In genomic region chr3:111882799-111883198, GRCh38 we compare ENCODE assay signal across 13 cellular contexts. TPM values are rescaled to one million over a fixed set of nuclear protein-coding genes. Genes with fewer than 3 reads are reported as not detected.
DNase-seq lines count a peak whose midpoint lies in the region; ATAC-seq lines count a peak whose summit lies in the region.
"Had no signal": no experiment of that assay in that cellular context is flagged by ENCODE, and none has a peak within 500 bp of the region (broad histone marks: within the 10 kb centered on the region; RNA-seq: fewer than 3 reads in every experiment).

No MANE protein-coding gene starts in this region.

- H3K4me1 ChIP-seq in SJCRH30: no peaks in the 10 kb centered on the region

- ATAC-seq in stimulated activated naive CD8-positive, alpha-beta T cell treated with anti-CD3 and anti-CD28 coated beads, Interleukin-15, amount 100 ng/mL, for 72 hours: peak; percentile 77
- no peak for ATAC-seq in stimulated activated naive CD8-positive, alpha-beta T cell treated with anti-CD3 and anti-CD28 coated beads, Interleukin-15, Interleukin-2, amounts not matched to agents 100 U/mL and 50 U/mL, for 24 hours
- ATAC-seq in HG02642 (IDR thresholded peaks at IDR 0.05; ENCODE audit: poor library complexity, unreplicated experiment) (peak; percentile 67), HG03469 (IDR thresholded peaks at IDR 0.05; ENCODE audit: unreplicated experiment) (peak; percentile 97)
- ATAC-seq: activated CD4-positive, alpha-beta T cell treated with anti-CD3 and anti-CD28 coated beads for 36 hours had no signal

- H3K36me3 ChIP-seq in SJCRH30: peaks cover 61% of the 10 kb centered on the region

- no peaks in the 10 kb centered on the region for H3K4me1 Mint-ChIP-seq in stimulated activated naive CD8-positive, alpha-beta T cell treated with anti-CD3 and anti-CD28 coated beads, Interleukin-15, amount 100 ng/mL, for 72 hours
- H3K4me1 Mint-ChIP-seq: activated CD4-positive, alpha-beta T cell treated with anti-CD3 and anti-CD28 coated beads for 36 hours had no signal

- H3K4me3 ChIP-seq in SJCRH30: no peak overlapping the region

- no peak overlapping the region for H3K27ac ChIP-seq in SJCRH30

- no peaks in the 10 kb centered on the region for H3K27me3 Mint-ChIP-seq in stimulated activated naive CD8-positive, alpha-beta T cell treated with anti-CD3 and anti-CD28 coated beads, Interleukin-15, amount 100 ng/mL, for 72 hours
- H3K27me3 Mint-ChIP-seq: activated CD4-positive, alpha-beta T cell treated with anti-CD3 and anti-CD28 coated beads for 36 hours had no signal

- no peak for DNase-seq in stimulated activated naive CD8-positive, alpha-beta T cell treated with anti-CD3 and anti-CD28 coated beads, Interleukin-15, amount 100 ng/mL, for 72 hours
- no peak for DNase-seq in stimulated activated naive CD8-positive, alpha-beta T cell treated with anti-CD3 and anti-CD28 coated beads, Interleukin-15, Interleukin-2, amounts not matched to agents 100 U/mL and 50 U/mL, for 24 hours
- DNase-seq in SJCRH30: no peak
- no peak for DNase-seq in NCI-H2029 treated with DMSO at 0.1 percent for 48 hours (lab: John Stamatoyannopoulos, UW)
- DNase-seq in SKM-1 treated with dmso at 0.1 percent for 144 hours (lab: John Stamatoyannopoulos, UW; ENCODE audit: unreplicated experiment): no peak
- DNase-seq in NCI-H345 (lab: John Stamatoyannopoulos, UW): no peak
- DNase-seq: activated CD4-positive, alpha-beta T cell treated with anti-CD3 and anti-CD28 coated beads for 36 hours; endodermal cell; NCI-H2029; SHP77 had no signal

- H3K27ac Mint-ChIP-seq in stimulated activated naive CD8-positive, alpha-beta T cell treated with anti-CD3 and anti-CD28 coated beads, Interleukin-15, amount 100 ng/mL, for 72 hours: no peak overlapping the region
- H3K27ac Mint-ChIP-seq: activated CD4-positive, alpha-beta T cell treated with anti-CD3 and anti-CD28 coated beads for 36 hours; activated naive CD8-positive, alpha-beta T cell; endodermal cell had no signal

- H3K9me3 Mint-ChIP-seq in stimulated activated naive CD8-positive, alpha-beta T cell treated with anti-CD3 and anti-CD28 coated beads, Interleukin-15, amount 100 ng/mL, for 72 hours: peaks cover 0 to 6% of the 10 kb centered on the region in 2 donors

- H3K9me3 ChIP-seq in SJCRH30 (replicated peaks): peaks cover 9% of the 10 kb centered on the region

- no peak overlapping the region for H3K4me3 Mint-ChIP-seq in stimulated activated naive CD8-positive, alpha-beta T cell treated with anti-CD3 and anti-CD28 coated beads, Interleukin-15, amount 100 ng/mL, for 72 hours
- H3K4me3 Mint-ChIP-seq: activated CD4-positive, alpha-beta T cell treated with anti-CD3 and anti-CD28 coated beads for 36 hours; activated naive CD8-positive, alpha-beta T cell; endodermal cell had no signal

- H3K27me3 ChIP-seq in SJCRH30: no peaks in the 10 kb centered on the region

RNA-seq across cellular contexts. Expression of gene PHLDB2, which starts 23.7 kb away (rescaled TPM):
- total RNA-seq in SJCRH30 (2014; rRNA removed; shearing (Covaris generic)): 93.4 and 102 TPM in 2 replicates
